ENCODE assay signal across 18 cellular contexts in the genomic region with DNA sequence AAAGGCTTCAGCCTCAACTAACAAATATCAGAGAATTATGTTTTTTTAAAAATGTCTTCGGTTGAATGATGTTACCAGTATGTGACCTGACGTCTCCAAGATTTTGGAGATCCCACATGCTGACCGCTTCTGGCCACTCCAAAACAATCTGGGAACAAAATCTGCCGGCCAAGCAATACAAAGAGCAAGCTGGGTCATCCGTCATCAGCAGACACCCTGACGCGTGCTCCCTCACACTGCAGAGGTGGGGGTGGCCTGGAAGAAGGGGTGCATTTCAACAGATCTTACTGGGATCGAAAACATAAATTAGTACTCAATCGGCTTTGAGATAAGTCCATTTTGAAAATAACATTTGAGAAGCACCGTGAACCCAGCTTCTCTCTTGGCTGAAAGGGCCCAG. TPM values are rescaled to one million over a fixed set of nuclear protein-coding genes. Genes with fewer than 3 reads are reported as not detected.
A peak's percentile ranks its signal among the peaks of the same experiment; 100 is the strongest.
DNase-seq lines count a peak whose midpoint lies in the region; ATAC-seq and TF ChIP-seq lines count a peak whose summit lies in the region.
"Had no signal": no experiment of that assay in that cellular context is flagged by ENCODE, and none has a peak within 500 bp of the region (broad histone marks: within the 10 kb centered on the region; RNA-seq: fewer than 3 reads in every experiment).

No MANE protein-coding gene starts in this region.

- H3K23ac ChIP-seq in mesendoderm (ENCODE audit: low read length): no peak overlapping the region

- H2BK15ac ChIP-seq in mesendoderm (replicated peaks; ENCODE audit: low read depth): no peak overlapping the region

- no peaks in the 10 kb centered on the region for H3K79me1 ChIP-seq in mesendoderm (ENCODE audit: low read length)

- no peaks in the 10 kb centered on the region for H3K79me2 ChIP-seq in mesendoderm (ENCODE audit: control insufficient read depth, insufficient read depth, low read length)

- peak overlapping the region; percentile 97 for H2BK120ac ChIP-seq in mesendoderm (ENCODE audit: low read depth, low read length)

- H3K27ac ChIP-seq in mesendoderm (ENCODE audit: low read depth, low read length): no peak overlapping the region
- no peak overlapping the region for H3K27ac ChIP-seq in heart left ventricle
- H3K27ac ChIP-seq: BLaER1 had no signal

- H3K9me3 ChIP-seq in heart left ventricle: no peaks in the 10 kb centered on the region
- H3K9me3 ChIP-seq: BLaER1 had no signal

- H4K5ac ChIP-seq in mesendoderm (ENCODE audit: low read length): no peak overlapping the region

- H3K4me3 Mint-ChIP-seq in neural crest cell (peak overlapping the region; percentile 42), type B pancreatic cell (peak overlapping the region; percentile 11)
- H3K4me3 Mint-ChIP-seq: CD14-positive monocyte; CD4-positive, alpha-beta memory T cell; GM23338 had no signal

- H3K36me3 Mint-ChIP-seq in neural crest cell (ENCODE audit: low read depth) (peaks cover 2% of the 10 kb centered on the region), type B pancreatic cell (no peaks in the 10 kb centered on the region)
- H3K36me3 Mint-ChIP-seq: CD14-positive monocyte; CD4-positive, alpha-beta memory T cell had no signal

- H3K4me2 ChIP-seq in mesendoderm (ENCODE audit: low read length): no peak overlapping the region
- H3K4me2 ChIP-seq: BLaER1, GM23338 had no signal

- DNase-seq in NCI-H1092 treated with DMSO at 0.1 percent for 48 hours (lab: John Stamatoyannopoulos, UW) (peak; percentile 70), mesendoderm (no peak), neural crest cell (ENCODE audit: low read depth, low spot score) (no peak), type B pancreatic cell (ENCODE audit: extremely low spot score, unreplicated experiment) (no peak), NCI-H524 (lab: John Stamatoyannopoulos, UW) (no peak), heart left ventricle (no peak)
- DNase-seq: 8988T; CD4-positive, alpha-beta memory T cell; DMS 273 treated with DMSO at 0.1 percent for 48 hours; DND-41; EL; HCEC 1CT; IMR-90 had no signal

- H3K9me3 Mint-ChIP-seq in neural crest cell (no peaks in the 10 kb centered on the region), type B pancreatic cell (peaks cover 8% of the 10 kb centered on the region)
- H3K9me3 Mint-ChIP-seq: GM23338 had no signal

- peak overlapping the region; percentile 85 for H3K18ac ChIP-seq in mesendoderm (ENCODE audit: low read length)

- no peak for ATAC-seq in GM18870 (IDR thresholded peaks at IDR 0.05; ENCODE audit: unreplicated experiment)
- ATAC-seq in heart left ventricle: no peak
- ATAC-seq: GM12878, GM23338 had no signal

- peak overlapping the region; percentile 48 for H3K4ac ChIP-seq in mesendoderm (ENCODE audit: low read depth, low read length)

- H3K9ac ChIP-seq in mesendoderm (ENCODE audit: low read length): no peak overlapping the region
- H3K9ac ChIP-seq: BLaER1 had no signal

- no peak for TF ChIP-seq POLR2A in heart left ventricle (IDR thresholded peaks at IDR 0.05)

- H3K27me3 Mint-ChIP-seq in neural crest cell (ENCODE audit: low read depth): peaks cover 2% of the 10 kb centered on the region
- H3K27me3 Mint-ChIP-seq in type B pancreatic cell: no peaks in the 10 kb centered on the region

- no peaks in the 10 kb centered on the region for H3K27me3 ChIP-seq in mesendoderm (ENCODE audit: insufficient read depth, low read length, poor library complexity)
- H3K27me3 ChIP-seq in heart left ventricle: peaks cover 0 to 14% (median 0%) of the 10 kb centered on the region in 9 donors
- H3K27me3 ChIP-seq: BLaER1 had no signal

- H3K4me1 Mint-ChIP-seq in neural crest cell: peaks cover 59% of the 10 kb centered on the region
- H3K4me1 Mint-ChIP-seq in type B pancreatic cell (ENCODE audit: unreplicated experiment): peaks cover 53% of the 10 kb centered on the region
- H3K4me1 Mint-ChIP-seq: CD4-positive, alpha-beta memory T cell had no signal

- H3K27ac Mint-ChIP-seq in neural crest cell (ENCODE audit: unreplicated experiment) (no peak overlapping the region), type B pancreatic cell (no peak overlapping the region)
- H3K27ac Mint-ChIP-seq: CD4-positive, alpha-beta memory T cell; GM23338 had no signal

- TF ChIP-seq CTCF in neural crest cell (conservative IDR thresholded peaks at IDR 0.05) (no peak), type B pancreatic cell (conservative IDR thresholded peaks at IDR 0.05) (no peak), heart left ventricle (IDR thresholded peaks at IDR 0.05) (no peak)

- H2BK5ac ChIP-seq in mesendoderm (ENCODE audit: low read length): no peak overlapping the region

- WGBS in mesendoderm (ENCODE audit: extremely low coverage, insufficient coverage, low lambda C conversion rate): no CpG with 5 or more reads among the region's 10 CpGs
- 92 to 96% (median 95%) methylated on average over 10 of the region's 10 CpGs for WGBS in heart left ventricle, 4 donors

- H3K4me3 ChIP-seq in mesendoderm (ENCODE audit: low read length) (no peak overlapping the region), heart left ventricle (no peak overlapping the region)
- H3K4me3 ChIP-seq: BLaER1, GM12878, GM23338 had no signal

- H4K8ac ChIP-seq in mesendoderm (ENCODE audit: low read depth, low read length): no peak overlapping the region

- H3K36me3 ChIP-seq in mesendoderm (ENCODE audit: control insufficient read depth, insufficient read depth, low read length) (no peaks in the 10 kb centered on the region), heart left ventricle (no peaks in the 10 kb centered on the region)
- H3K36me3 ChIP-seq: BLaER1 had no signal

- H3K56ac ChIP-seq in mesendoderm (ENCODE audit: low read length): peak overlapping the region; percentile 54

- intact Hi-C loops in heart left ventricle (cut with DNase I): loop anchor here in 2 of 10 donors (5.0 kb wide), 2 partner anchors 78 to 83 kb away; no protein-coding TSS in a partner anchor

- H3K4me1 ChIP-seq in mesendoderm (ENCODE audit: control insufficient read depth, low read depth, low read length) (peaks cover 12% of the 10 kb centered on the region), heart left ventricle (peaks cover 0 to 21% (median 12%) of the 10 kb centered on the region in 12 donors)
- H3K4me1 ChIP-seq: BLaER1 had no signal

- H2AK5ac ChIP-seq in mesendoderm (ENCODE audit: low read length): no peak overlapping the region

RNA-seq across cellular contexts. Expression of gene HES1, which starts 33.6 kb away (rescaled TPM):
- 44.3 TPM for polyA plus RNA-seq in mesendoderm (2013, experiment 1 of 2)
- polyA plus RNA-seq in mesendoderm (2013, experiment 2 of 2): 42.6 TPM
- total RNA-seq in neural crest cell: 32.6 and 36.2 TPM in 2 replicates
- total RNA-seq in type B pancreatic cell (ENCODE audit: low replicate concordance): 100 and 180 TPM in 2 replicates
- total RNA-seq in heart left ventricle: 10 to 100 TPM in 7 of 9 donors, 1 to 10 TPM in 2; 9.2 to 32.3 (median 19.2) TPM
- polyA plus RNA-seq in heart left ventricle: 10 to 100 TPM in 1 of 2 donors, 1 to 10 TPM in 1; 9.2 to 11.7 TPM
- total RNA-seq: CD4-positive, alpha-beta memory T cell had no signal
